In the genomic region with DNA sequence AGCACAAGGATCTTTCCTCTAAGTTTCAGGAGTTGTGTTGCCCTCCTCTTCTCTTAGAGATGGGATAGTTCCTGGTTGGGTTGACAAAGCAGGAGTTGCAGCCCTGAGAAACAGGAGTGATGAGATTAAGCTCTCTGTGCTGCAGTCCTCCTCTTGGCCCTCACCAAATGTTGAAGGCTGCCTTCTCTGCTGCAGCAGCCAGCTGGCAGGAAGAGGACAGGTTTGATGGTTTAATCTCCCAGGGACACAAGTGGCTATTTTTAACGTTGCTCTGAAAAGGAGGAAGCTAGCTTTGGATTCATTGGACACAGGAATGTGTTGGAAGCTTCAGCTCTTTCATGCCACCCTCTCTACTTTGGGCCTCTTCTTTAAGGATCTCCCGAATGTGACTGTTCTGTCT, we compare ENCODE assay signal across 20 cellular contexts. TPM values are rescaled to one million over a fixed set of nuclear protein-coding genes. Genes with fewer than 3 reads are reported as not detected.
DNase-seq lines count a peak whose midpoint lies in the region; ATAC-seq lines count a peak whose summit lies in the region.
"Had no signal": no experiment of that assay in that cellular context is flagged by ENCODE, and none has a peak within 500 bp of the region (broad histone marks: within the 10 kb centered on the region; RNA-seq: fewer than 3 reads in every experiment).

No MANE protein-coding gene starts in this region.

- intact Hi-C loops in Right ventricle myocardium inferior (cut with DNase I) (no loop called here), cardiac septum (cut with DNase I) (no loop called here)

- DNase-seq in Right ventricle myocardium inferior (ENCODE audit: missing footprints) = no peak
- no peak for DNase-seq in cardiac septum (ENCODE audit: low spot score)
- peak; percentile 20 for DNase-seq in dermis blood vessel endothelial cell
- peak; percentile 26 for DNase-seq in lung microvascular endothelial cell (ENCODE audit: low read depth in 2 of 2)
- DNase-seq in activated gamma-delta T cell treated with Interleukin-2 at 50 U/mL for 16 hours = no peak
- DNase-seq in T-helper 2 cell = no peak
- DNase-seq in SW 1271 (lab: John Stamatoyannopoulos, UW) = no peak
- DNase-seq: activated CD4-positive, alpha-beta memory T cell treated with anti-CD3 and anti-CD28 coated beads for 36 hours; foreskin fibroblast; GDM1; hypothalamus; islet precursor cell; mammary epithelial cell; NCI-H146; NCI-H69; nucleus accumbens; sigmoid colon; uterus had no signal

- ATAC-seq in Right ventricle myocardium inferior (peak; percentile 96), GM19452 (IDR thresholded peaks at IDR 0.05; ENCODE audit: unreplicated experiment) (no peak)

RNA-seq across cellular contexts. Expression of a gene that starts 9.4 kb away (rescaled TPM):
- total RNA-seq in Right ventricle myocardium inferior (22.0 TPM), cardiac septum (20.4 TPM), dermis blood vessel endothelial cell (2.7 and 6.1 TPM in 2 replicates), lung microvascular endothelial cell (1.8 and 2.6 TPM in 2 replicates)

RNA-seq across cellular contexts. Expression of a gene that starts 58.7 kb away (rescaled TPM):
- not detected for total RNA-seq in Right ventricle myocardium inferior
- not detected for total RNA-seq in cardiac septum
- total RNA-seq in dermis blood vessel endothelial cell = 0.09 and 0.17 TPM in 2 replicates
- total RNA-seq in lung microvascular endothelial cell = 0.20 and 0.22 TPM in 2 replicates
- total RNA-seq: OCI-LY7, sigmoid colon had no signal

Comparison
In these comparisons a context has a peak if more than half of its experiments do, and no peak if none do; other contexts are left out.
1. DNase-seq: peak in dermis blood vessel endothelial cell (single experiment) and lung microvascular endothelial cell (2 of 2); none in Right ventricle myocardium inferior (single experiment), cardiac septum (single experiment), activated gamma-delta T cell treated with Interleukin-2 at 50 U/mL for 16 hours (single experiment), T-helper 2 cell (0 of 5) and SW 1271 (0 of 2).